Comparison of ENCODE assay signal across 1 cellular context in the genomic region with DNA sequence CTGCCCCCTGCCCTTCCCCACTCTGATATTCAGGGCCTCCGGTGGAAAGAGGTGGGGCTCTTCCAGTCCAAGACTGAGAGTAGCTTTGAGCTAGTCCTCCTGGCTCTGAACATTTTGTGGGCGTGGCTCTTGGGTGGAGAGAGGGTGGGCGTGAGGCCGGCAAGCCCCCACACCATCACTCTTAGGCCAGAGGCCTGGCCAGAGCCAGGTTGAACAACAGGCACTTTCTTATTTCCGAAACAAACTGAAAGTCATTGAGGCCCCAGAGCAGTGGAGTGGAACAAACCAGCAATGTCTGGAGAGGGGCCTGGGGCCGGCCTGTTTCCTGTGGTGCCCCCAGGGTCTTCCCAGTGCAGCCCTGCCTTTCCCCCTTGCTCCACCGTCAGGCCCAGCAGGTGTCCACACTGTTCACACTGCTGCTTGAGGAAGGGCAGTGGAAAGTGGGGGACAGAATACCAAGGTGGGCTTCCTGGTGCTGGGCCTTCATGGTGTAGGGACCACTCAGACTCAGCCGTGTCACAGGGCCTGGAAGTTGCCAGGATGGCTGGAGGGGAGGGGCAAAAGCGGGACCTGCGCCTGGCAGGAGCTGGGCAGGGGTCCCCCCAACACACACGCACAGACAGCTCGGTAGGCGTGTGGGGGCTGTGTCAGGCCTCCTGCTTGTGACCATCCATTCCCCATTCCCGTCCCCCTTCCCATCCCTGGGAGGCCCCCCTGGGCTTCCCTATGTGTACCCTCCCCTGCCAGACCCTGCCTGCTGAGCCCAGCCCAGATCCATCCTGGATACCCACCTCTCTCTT.
TF ChIP-seq lines count a peak whose summit lies in the region.

No MANE protein-coding gene starts in this region.

TF ChIP-seq in HepG2, 621 proteins besides CTCF, POLR2A, EP300 and RAD21 (continued from another document):
- TF ChIP-seq STAT6 (CRISPR knock-in tag; IDR thresholded peaks at IDR 0.05; ENCODE audit: borderline replicate concordance): no peak
